ENCODE assay signal across 12 cellular contexts in genomic region chr14:75495399-75495798, GRCh38. TPM values are rescaled to one million over a fixed set of nuclear protein-coding genes. Genes with fewer than 3 reads are reported as not detected.
"Had no signal": no experiment of that assay in that cellular context is flagged by ENCODE, and none has a peak within 500 bp of the region (broad histone marks: within the 10 kb centered on the region; RNA-seq: fewer than 3 reads in every experiment).

No MANE protein-coding gene starts in this region.

- H3K9me3 ChIP-seq: right atrium auricular region, transverse colon had no signal

- H3K4me3 ChIP-seq: right atrium auricular region, transverse colon had no signal

- H3K27ac ChIP-seq: epithelial cell of prostate, right atrium auricular region, transverse colon had no signal

- H3K36me3 Mint-ChIP-seq: activated naive CD4-positive, alpha-beta T cell treated with anti-CD3 and anti-CD28 coated beads, Interleukin-2, amount 10 ng/mL, durations not matched to agents 7 days and 5 days had no signal

- H3K4me3 Mint-ChIP-seq: activated naive CD4-positive, alpha-beta T cell treated with anti-CD3 and anti-CD28 coated beads, Interleukin-2, amount 10 ng/mL, durations not matched to agents 7 days and 5 days; nephron had no signal

- H3K27me3 ChIP-seq: right atrium auricular region, transverse colon had no signal

- H3K4me1 ChIP-seq: right atrium auricular region, transverse colon had no signal

- H3K36me3 ChIP-seq: right atrium auricular region, transverse colon had no signal

- H3K27ac Mint-ChIP-seq: activated naive CD4-positive, alpha-beta T cell treated with anti-CD3 and anti-CD28 coated beads, Interleukin-2, amount 10 ng/mL, durations not matched to agents 7 days and 5 days; nephron; progenitor cell of endocrine pancreas had no signal

- H3K27me3 Mint-ChIP-seq: progenitor cell of endocrine pancreas had no signal

- DNase-seq: activated CD4-positive, alpha-beta T cell treated with anti-CD3 and anti-CD28 coated beads, Interleukin-2, amount 50 U/mL, for 48 hours; activated naive CD4-positive, alpha-beta T cell treated with anti-CD3 and anti-CD28 coated beads, Interleukin-2, amount 10 ng/mL, durations not matched to agents 7 days and 5 days; kidney glomerular epithelial cell; occipital lobe; stimulated activated CD4-positive, alpha-beta T cell treated with anti-CD3 and anti-CD28 coated beads, Interleukin-2, amount 100 ng/mL, for 48 hours; stimulated activated naive CD4-positive, alpha-beta T cell; SW 1271; transverse colon had no signal

- H3K9me3 Mint-ChIP-seq: nephron had no signal

RNA-seq across cellular contexts. Expression of gene BATF, which starts 26.9 kb away (rescaled TPM):
- total RNA-seq: progenitor cell of endocrine pancreas had no signal
